Comparison of ENCODE assay signal across 20 cellular contexts in the genomic region with DNA sequence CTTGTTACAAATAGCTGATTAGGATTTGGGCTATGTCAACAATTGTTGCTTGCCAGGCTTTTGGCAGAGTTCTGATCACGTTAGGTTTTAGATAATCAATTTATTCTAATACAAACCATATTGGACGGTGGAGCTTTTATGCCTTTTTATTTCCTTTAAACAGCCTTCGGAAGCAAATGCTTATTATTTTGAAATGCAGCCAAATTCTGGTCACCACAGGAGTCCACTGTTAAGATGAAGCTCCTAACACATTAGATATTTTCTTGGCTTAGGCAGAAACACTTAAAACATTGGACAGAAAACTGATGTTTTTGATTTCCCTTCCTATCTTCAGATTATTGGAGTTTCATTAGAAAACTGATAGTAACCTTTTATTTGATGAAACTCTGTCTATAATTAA.
DNase-seq lines count a peak whose midpoint lies in the region; ATAC-seq and TF ChIP-seq lines count a peak whose summit lies in the region.
"Had no signal": no experiment of that assay in that cellular context is flagged by ENCODE, and none has a peak within 500 bp of the region (broad histone marks: within the 10 kb centered on the region; RNA-seq: fewer than 3 reads in every experiment).

No MANE protein-coding gene starts in this region.

- no peak overlapping the region for H2AK5ac ChIP-seq in neuronal stem cell (ENCODE audit: low read depth, low read length)

- H3K27me3 Mint-ChIP-seq in CD4-positive, alpha-beta T cell, result peaks cover 4% of the 10 kb centered on the region

- H3K14ac ChIP-seq in neuronal stem cell (ENCODE audit: low read length), result no peak overlapping the region

- no peaks in the 10 kb centered on the region for H3K36me3 ChIP-seq in neuronal stem cell (replicated peaks in 1 of 2; ENCODE audit: control insufficient read depth in 2 of 2, insufficient read depth in 2 of 2, low read length in 2 of 2)
- H3K36me3 ChIP-seq: Peyer's patch, SJSA1 had no signal

- no peak overlapping the region for H2BK120ac ChIP-seq in neuronal stem cell (ENCODE audit: low read depth, low read length)

- peaks cover 0 to 6% of the 10 kb centered on the region in 2 donors for H3K4me1 ChIP-seq in neuronal stem cell (ENCODE audit: control insufficient read depth in 2 of 2, insufficient read depth in 1 of 2, low read depth in 1 of 2, low read length in 2 of 2)
- H3K4me1 ChIP-seq: Peyer's patch, SJSA1 had no signal

- DNase-seq in DMS79 treated with DMSO at 0.1 percent for 48 hours (lab: John Stamatoyannopoulos, UW) (peak; percentile 23), DMS79 (lab: John Stamatoyannopoulos, UW) (no peak), NCI-H446 treated with DMSO at 0.1 percent for 48 hours (lab: John Stamatoyannopoulos, UW) (peak; percentile 57), choroid plexus epithelial cell (ENCODE audit: low read depth) (peak; percentile 70), pons (ENCODE audit: low spot score) (peak; percentile 6), neuronal stem cell (ENCODE audit: low spot score) (no peak), HT-29 (ENCODE audit: low spot score) (no peak)
- DNase-seq in CD4-positive, alpha-beta T cell, result no peak
- DNase-seq: 8988T, GDM1, Kasumi-1, NCI-H1694, NCI-H2081, NCI-H2171, NCI-H510A, NCI-H774, Peyer's patch had no signal

- no peak overlapping the region for H3K27ac Mint-ChIP-seq in CD4-positive, alpha-beta T cell
- H3K27ac Mint-ChIP-seq: B cell, CD14-positive monocyte had no signal

- no peak overlapping the region for H2BK5ac ChIP-seq in neuronal stem cell (ENCODE audit: low read length)

- H4K91ac ChIP-seq in neuronal stem cell (ENCODE audit: low read depth, low read length, poor library complexity), result no peak overlapping the region

- H3K36me3 Mint-ChIP-seq in CD4-positive, alpha-beta T cell (ENCODE audit: low read depth), result no peaks in the 10 kb centered on the region
- H3K36me3 Mint-ChIP-seq: CD14-positive monocyte had no signal

- H3K4me3 Mint-ChIP-seq in CD4-positive, alpha-beta T cell, result no peak overlapping the region
- H3K4me3 Mint-ChIP-seq: B cell, CD14-positive monocyte had no signal

- CTCF ChIA-PET in CD4-positive, alpha-beta T cell (lab: Charles Lee), result no interaction called here

- no peaks in the 10 kb centered on the region for H3K79me1 ChIP-seq in neuronal stem cell (ENCODE audit: low read depth, low read length)

- H3K9me3 ChIP-seq in neuronal stem cell (replicated peaks in 1 of 2; ENCODE audit: control insufficient read depth in 2 of 2, insufficient read depth in 1 of 2, low read depth in 1 of 2, low read length in 2 of 2), result no peaks in the 10 kb centered on the region
- H3K9me3 ChIP-seq in CD4-positive, alpha-beta T cell (ENCODE audit: control insufficient read depth, low read length), result no peaks in the 10 kb centered on the region
- H3K9me3 ChIP-seq: Peyer's patch, SJSA1 had no signal

- intact Hi-C loops in CD4-positive, alpha-beta T cell (cut with DNase I, micrococcal nuclease), result no loop called here

- no CpG with 5 or more reads among the region's 3 CpGs for WGBS in neuronal stem cell (ENCODE audit: extremely low coverage in 2 of 2, insufficient read length in 2 of 2, insufficient replicate concordance in 1 of 2), 2 donors

- H3K4me3 ChIP-seq in choroid plexus epithelial cell (ENCODE audit: low read depth, low read length), result no peak overlapping the region
- H3K4me3 ChIP-seq in neuronal stem cell (ENCODE audit: low read length in 2 of 2), result no peak overlapping the region
- H3K4me3 ChIP-seq: Peyer's patch, SJSA1 had no signal

- H3K18ac ChIP-seq in neuronal stem cell (ENCODE audit: low read length), result no peak overlapping the region

- no peak overlapping the region for H3K23ac ChIP-seq in neuronal stem cell (ENCODE audit: low read depth, low read length, poor library complexity)

- H3K4ac ChIP-seq in neuronal stem cell (ENCODE audit: low read length), result no peak overlapping the region

- no peak for ATAC-seq in CD4-positive, alpha-beta T cell (ENCODE audit: poor library complexity)

- no peak overlapping the region for H2BK15ac ChIP-seq in neuronal stem cell (ENCODE audit: low read length)

- POLR2A ChIA-PET in CD4-positive, alpha-beta T cell (lab: Charles Lee), result no interaction called here

- H4K8ac ChIP-seq in neuronal stem cell (ENCODE audit: low read depth, low read length), result no peak overlapping the region

- no peak overlapping the region for H2AFZ ChIP-seq in neuronal stem cell (ENCODE audit: low read length)

- H3K4me2 ChIP-seq in neuronal stem cell (ENCODE audit: insufficient read depth, low read length, poor library complexity, severe bottlenecking), result no peak overlapping the region

- no peak for TF ChIP-seq CTCF in choroid plexus epithelial cell (conservative IDR thresholded peaks at IDR 0.05; ENCODE audit: low read depth, low read length)
- no peak for TF ChIP-seq CTCF in CD4-positive, alpha-beta T cell (IDR thresholded peaks at IDR 0.05)

- no peak overlapping the region for H2BK12ac ChIP-seq in neuronal stem cell (ENCODE audit: low read length)

- no peaks in the 10 kb centered on the region for H3K9me3 Mint-ChIP-seq in CD4-positive, alpha-beta T cell
- H3K9me3 Mint-ChIP-seq: CD14-positive monocyte had no signal

- no peaks in the 10 kb centered on the region for H3K4me1 Mint-ChIP-seq in CD4-positive, alpha-beta T cell (ENCODE audit: low read depth)
- H3K4me1 Mint-ChIP-seq: B cell, CD14-positive monocyte had no signal

- no peak overlapping the region for H3K9ac ChIP-seq in neuronal stem cell (ENCODE audit: low read depth, low read length, poor library complexity)

- no peak overlapping the region for H3K27ac ChIP-seq in neuronal stem cell (replicated peaks; ENCODE audit: low read length)
- no peak overlapping the region for H3K27ac ChIP-seq in CD4-positive, alpha-beta T cell (ENCODE audit: low read depth, low read length)
- H3K27ac ChIP-seq: Peyer's patch, SJSA1 had no signal

- H3K27me3 ChIP-seq in neuronal stem cell (ENCODE audit: control insufficient read depth in 3 of 3, insufficient read depth in 3 of 3, low read depth in 1 of 3, low read length in 3 of 3), result no peaks in the 10 kb centered on the region
- H3K27me3 ChIP-seq in CD4-positive, alpha-beta T cell (ENCODE audit: control insufficient read depth, insufficient read depth, low read length), result no peaks in the 10 kb centered on the region
- H3K27me3 ChIP-seq: Peyer's patch had no signal

Comparison
In these comparisons a context has a peak if more than half of its experiments do, and no peak if none do; other contexts are left out.
1. DNase-seq: peak in DMS79 treated with DMSO at 0.1 percent for 48 hours (single experiment), NCI-H446 treated with DMSO at 0.1 percent for 48 hours (single experiment), choroid plexus epithelial cell (single experiment) and pons (single experiment); none in DMS79 (single experiment), neuronal stem cell (single experiment), CD4-positive, alpha-beta T cell (0 of 10) and HT-29 (single experiment).